In the genomic region with DNA sequence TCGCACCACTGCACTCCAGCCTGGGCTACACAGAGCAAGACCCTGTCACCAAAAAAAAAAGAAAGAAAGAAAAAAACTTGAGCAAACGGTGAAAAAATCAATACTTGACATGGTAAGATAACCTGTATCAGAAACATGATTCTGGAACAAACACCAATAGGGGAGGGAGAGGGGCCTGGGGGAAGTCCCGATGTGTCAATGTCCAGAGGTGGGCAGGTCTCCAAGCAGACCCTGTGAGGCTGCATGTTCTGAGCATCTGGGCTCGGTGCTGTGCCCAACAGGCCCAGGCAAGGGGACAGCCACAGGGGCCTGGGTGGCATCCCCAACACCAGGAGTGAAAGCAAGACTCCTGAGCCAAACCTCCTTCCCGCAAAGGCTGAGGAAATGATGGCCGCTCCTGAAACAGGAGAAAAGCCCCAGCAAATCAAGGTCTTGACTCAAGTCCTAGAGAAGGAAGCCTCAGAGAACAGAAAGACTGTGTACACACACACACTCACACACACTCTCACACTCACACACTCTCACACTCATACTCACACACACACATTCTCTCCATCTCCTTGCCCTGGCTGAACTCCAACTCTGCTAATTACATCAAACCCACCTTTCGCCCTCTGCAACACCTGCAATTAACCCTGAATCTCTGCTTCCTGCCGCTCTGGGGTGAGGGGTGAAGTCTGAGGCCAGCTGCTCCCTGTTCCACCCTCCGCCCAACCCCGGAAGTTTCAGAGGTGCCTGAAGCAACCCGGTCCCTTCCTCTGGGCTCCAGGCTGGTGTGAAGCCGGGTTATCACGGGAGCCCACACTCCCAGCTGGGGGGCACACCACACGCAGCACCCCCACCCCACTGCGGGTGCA, we compare ENCODE assay signal across 8 cellular contexts. TPM values are rescaled to one million over a fixed set of nuclear protein-coding genes. Genes with fewer than 3 reads are reported as not detected.
DNase-seq lines count a peak whose midpoint lies in the region; ATAC-seq and TF ChIP-seq lines count a peak whose summit lies in the region.

No MANE protein-coding gene starts in this region.

- H3K27ac ChIP-seq in HUES48 (ENCODE audit: low read depth, low read length) (peak overlapping the region; percentile 8), adrenal gland (no peak overlapping the region)

- H3K27ac Mint-ChIP-seq in stimulated activated naive B cell treated with anti-CD40 and anti-IgM and Interleukin-4, amounts not matched to agents 10 μg/mL and 1 μg/mL and 100 μg/mL, for 72 hours, result peak overlapping the region; percentile 89

- H3K4me1 Mint-ChIP-seq in stimulated activated naive B cell treated with anti-CD40 and anti-IgM and Interleukin-4, amounts not matched to agents 10 μg/mL and 1 μg/mL and 100 μg/mL, for 72 hours, result peaks cover 66 to 95% of the 10 kb centered on the region in 2 donors

- peak; percentile 64 for ATAC-seq in GM19467 (IDR thresholded peaks at IDR 0.05; ENCODE audit: unreplicated experiment)
- ATAC-seq in stimulated activated naive B cell treated with anti-CD40 and anti-IgM and Interleukin-4, amounts not matched to agents 10 μg/mL and 1 μg/mL and 100 μg/mL, for 72 hours (replicated peaks), result peak; percentile 77 to 79

- no peaks in the 10 kb centered on the region for H3K9me3 Mint-ChIP-seq in stimulated activated naive B cell treated with anti-CD40 and anti-IgM and Interleukin-4, amounts not matched to agents 10 μg/mL and 1 μg/mL and 100 μg/mL, for 72 hours

- TF ChIP-seq POLR2A in adrenal gland (IDR thresholded peaks at IDR 0.05), result no peak

- DNase-seq in DMS153 (lab: John Stamatoyannopoulos, UW) (peak; percentile 63), germinal center (ENCODE audit: low spot score) (peak; percentile 77), 8988T (no peak), adrenal gland (no peak)
- peak; percentile 45 for DNase-seq in activated CD4-positive, alpha-beta T cell treated with anti-CD3 and anti-CD28 coated beads for 1 hour
- DNase-seq in stimulated activated naive B cell treated with anti-CD40 and anti-IgM and Interleukin-4, amounts not matched to agents 10 μg/mL and 1 μg/mL and 100 μg/mL, for 72 hours, result peak; percentile 24

- TF ChIP-seq CTCF in adrenal gland (IDR thresholded peaks at IDR 0.05), result no peak

- H3K36me3 ChIP-seq in HUES48 (ENCODE audit: control insufficient read depth, insufficient read depth, low read length), result no peaks in the 10 kb centered on the region
- H3K36me3 ChIP-seq in adrenal gland (replicated peaks in 1 of 2), result no peaks in the 10 kb centered on the region

- intact Hi-C loops in adrenal gland (cut with DNase I), result no loop called here

- WGBS in adrenal gland, 4 donors, result 61 to 79% (median 67%) methylated on average over 9 to 15 of the region's 15 CpGs

- no peaks in the 10 kb centered on the region for H3K27me3 Mint-ChIP-seq in stimulated activated naive B cell treated with anti-CD40 and anti-IgM and Interleukin-4, amounts not matched to agents 10 μg/mL and 1 μg/mL and 100 μg/mL, for 72 hours

- H3K27me3 ChIP-seq in HUES48 (ENCODE audit: control insufficient read depth, insufficient read depth, low read length) (no peaks in the 10 kb centered on the region), adrenal gland (no peaks in the 10 kb centered on the region)

- no peaks in the 10 kb centered on the region for H3K9me3 ChIP-seq in HUES48 (ENCODE audit: control insufficient read depth, insufficient read depth, low read length)
- no peaks in the 10 kb centered on the region for H3K9me3 ChIP-seq in adrenal gland (replicated peaks in 1 of 3)

- H3K36me3 Mint-ChIP-seq in stimulated activated naive B cell treated with anti-CD40 and anti-IgM and Interleukin-4, amounts not matched to agents 10 μg/mL and 1 μg/mL and 100 μg/mL, for 72 hours, result peaks cover 23 to 45% of the 10 kb centered on the region in 2 donors

- H3K4me3 ChIP-seq in HUES48 (ENCODE audit: low read depth, low read length) (no peak overlapping the region), adrenal gland (no peak overlapping the region)

- H3K9ac ChIP-seq in HUES48 (ENCODE audit: low read depth, low read length), result no peak overlapping the region

- H3K4me3 Mint-ChIP-seq in stimulated activated naive B cell treated with anti-CD40 and anti-IgM and Interleukin-4, amounts not matched to agents 10 μg/mL and 1 μg/mL and 100 μg/mL, for 72 hours, result peak overlapping the region; percentile 68 to 76

- peaks cover 68% of the 10 kb centered on the region for H3K4me1 ChIP-seq in HUES48 (ENCODE audit: control insufficient read depth, insufficient read depth, low read length)
- peaks cover 0 to 8% of the 10 kb centered on the region in 2 donors for H3K4me1 ChIP-seq in adrenal gland (replicated peaks in 1 of 2)

RNA-seq across cellular contexts. Expression of gene CCDC88C, which starts 20.4 kb away (rescaled TPM):
- total RNA-seq in adrenal gland, result 1 to 10 TPM; 2.2 to 6.2 (median 3.9) TPM
- polyA plus RNA-seq in adrenal gland, result 1 to 10 TPM; 1.5 to 6.5 (median 2.7) TPM

Comparison
In these comparisons a context has a peak if more than half of its experiments do, and no peak if none do; other contexts are left out.
1. DNase-seq: peak in DMS153 (single experiment), activated CD4-positive, alpha-beta T cell treated with anti-CD3 and anti-CD28 coated beads for 1 hour (single experiment), germinal center (single experiment) and stimulated activated naive B cell treated with anti-CD40 and anti-IgM and Interleukin-4, amounts not matched to agents 10 μg/mL and 1 μg/mL and 100 μg/mL, for 72 hours (single experiment); none in 8988T (single experiment) and adrenal gland (0 of 7).